In genomic region chr9:36873247-36873875, GRCh38 we compare ENCODE assay signal across 8 cellular contexts.
DNase-seq lines count a peak whose midpoint lies in the region; ATAC-seq, FAIRE-seq and TF ChIP-seq lines count a peak whose summit lies in the region.

No MANE protein-coding gene starts in this region.

- TF ChIP-seq CTCF in A549 (IDR thresholded peaks at IDR 0.05) = peak; percentile 90
- peak; percentile 92 for TF ChIP-seq CTCF in GM13977 (IDR thresholded peaks at IDR 0.05; ENCODE audit: extremely low read depth, insufficient read depth, missing control alignments)
- TF ChIP-seq CTCF in RWPE2 (IDR thresholded peaks at IDR 0.05; ENCODE audit: poor library complexity, severe bottlenecking) = peak; percentile 83

- in situ Hi-C loops in GM13977 (cut with MboI; ENCODE audit: low pct_unique_long_range_greater_than_20kb, low sequenced_read_pairs, unreplicated experiment) = no loop called here

- DNase-seq in A549 (ENCODE audit: low read depth in 1 of 2, low spot score in 1 of 2) (peak; percentile 73 to 83), GM13977 (ENCODE audit: low spot score) (peak; percentile 84), HuH-7 (ENCODE audit: low spot score) (peak; percentile 95), RWPE2 (ENCODE audit: low spot score) (no peak), glomerular visceral epithelial cell (ENCODE audit: extremely low spot score) (peak; percentile 62), retina (peak; percentile 73)
- peak; percentile 30 to 66 (median 52) for DNase-seq in activated naive CD4-positive, alpha-beta T cell (lab: John Stamatoyannopoulos, UW)

- H3K9me3 ChIP-seq in A549 (no peaks in the 10 kb centered on the region), RWPE2 (ENCODE audit: severe bottlenecking) (no peaks in the 10 kb centered on the region)

- no peaks in the 10 kb centered on the region for H3K4me1 ChIP-seq in A549
- H3K4me1 ChIP-seq in RWPE2 (ENCODE audit: insufficient read depth, poor library complexity, severe bottlenecking) = no peaks in the 10 kb centered on the region

- no peak for FAIRE-seq in A549 (lab: Jason Lieb, UNC)

- TF ChIP-seq POLR2A in A549 (IDR thresholded peaks at IDR 0.05; ENCODE audit: low read length) = no peak

- ATAC-seq in A549 = peak; percentile 81 to 97
- ATAC-seq in RWPE2 (ENCODE audit: low read depth) = peak; percentile 87
- ATAC-seq in HG03469 (IDR thresholded peaks at IDR 0.05; ENCODE audit: unreplicated experiment) = no peak

- no peak for TF ChIP-seq EP300 in A549 (IDR thresholded peaks at IDR 0.05)

- H3K36me3 ChIP-seq in RWPE2 (ENCODE audit: low read depth) = no peaks in the 10 kb centered on the region

- TF ChIP-seq RAD21 in A549 (conservative IDR thresholded peaks at IDR 0.05 in 1 of 2, IDR thresholded peaks at IDR 0.05 in 1 of 2) = peak; percentile 97 to 98

- CTCF ChIA-PET in A549 (lab: Yijun Ruan, JAX) = interaction anchor here (0.6 to 8.0 kb wide), 90 partner anchors 10 to 542 kb away, joined by 3 to 166 read pairs (median 5); partner anchors contain the start of gene ZCCHC7

- H3K27ac ChIP-seq in A549 (no peak overlapping the region), RWPE2 (ENCODE audit: poor library complexity, severe bottlenecking) (no peak overlapping the region)

- POLR2A ChIA-PET in A549 (lab: Yijun Ruan, JAX) = interaction anchor here (0.6 kb wide), 1 partner anchor 246 kb away, joined by 3 read pairs; no protein-coding TSS in a partner anchor

- H3K4me2 ChIP-seq in A549 = no peak overlapping the region

- WGBS in A549 (ENCODE audit: missing lambda C conversion rate) = 35% methylated on average over 8 of the region's 8 CpGs

- H3K4me3 ChIP-seq in A549 (no peak overlapping the region), RWPE2 (ENCODE audit: severe bottlenecking) (no peak overlapping the region)

- H3K27me3 ChIP-seq in RWPE2 (ENCODE audit: insufficient read depth, poor library complexity, severe bottlenecking) = no peaks in the 10 kb centered on the region

TF ChIP-seq in A549, 52 proteins besides CTCF, POLR2A, EP300 and RAD21:
- no peak for TF ChIP-seq GATA3 (IDR thresholded peaks at IDR 0.05; ENCODE audit: borderline replicate concordance)
- peak; percentile 95 for TF ChIP-seq SMC3 (IDR thresholded peaks at IDR 0.05)
- TF ChIP-seq, protein P1, sequence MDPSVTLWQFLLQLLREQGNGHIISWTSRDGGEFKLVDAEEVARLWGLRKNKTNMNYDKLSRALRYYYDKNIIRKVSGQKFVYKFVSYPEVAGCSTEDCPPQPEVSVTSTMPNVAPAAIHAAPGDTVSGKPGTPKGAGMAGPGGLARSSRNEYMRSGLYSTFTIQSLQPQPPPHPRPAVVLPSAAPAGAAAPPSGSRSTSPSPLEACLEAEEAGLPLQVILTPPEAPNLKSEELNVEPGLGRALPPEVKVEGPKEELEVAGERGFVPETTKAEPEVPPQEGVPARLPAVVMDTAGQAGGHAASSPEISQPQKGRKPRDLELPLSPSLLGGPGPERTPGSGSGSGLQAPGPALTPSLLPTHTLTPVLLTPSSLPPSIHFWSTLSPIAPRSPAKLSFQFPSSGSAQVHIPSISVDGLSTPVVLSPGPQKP (IDR thresholded peaks at IDR 0.05; ENCODE audit: low read depth, low read length) = no peak
- no peak for TF ChIP-seq TP53 (CRISPR knock-in tag; IDR thresholded peaks at IDR 0.05)
- TF ChIP-seq, protein P2, sequence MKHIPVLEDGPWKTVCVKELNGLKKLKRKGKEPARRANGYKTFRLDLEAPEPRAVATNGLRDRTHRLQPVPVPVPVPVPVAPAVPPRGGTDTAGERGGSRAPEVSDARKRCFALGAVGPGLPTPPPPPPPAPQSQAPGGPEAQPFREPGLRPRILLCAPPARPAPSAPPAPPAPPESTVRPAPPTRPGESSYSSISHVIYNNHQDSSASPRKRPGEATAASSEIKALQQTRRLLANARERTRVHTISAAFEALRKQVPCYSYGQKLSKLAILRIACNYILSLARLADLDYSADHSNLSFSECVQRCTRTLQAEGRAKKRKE (CRISPR knock-in tag; IDR thresholded peaks at IDR 0.05; ENCODE audit: low read depth) = no peak
